10 cellular contexts compared by ENCODE assay signal in the genomic region with DNA sequence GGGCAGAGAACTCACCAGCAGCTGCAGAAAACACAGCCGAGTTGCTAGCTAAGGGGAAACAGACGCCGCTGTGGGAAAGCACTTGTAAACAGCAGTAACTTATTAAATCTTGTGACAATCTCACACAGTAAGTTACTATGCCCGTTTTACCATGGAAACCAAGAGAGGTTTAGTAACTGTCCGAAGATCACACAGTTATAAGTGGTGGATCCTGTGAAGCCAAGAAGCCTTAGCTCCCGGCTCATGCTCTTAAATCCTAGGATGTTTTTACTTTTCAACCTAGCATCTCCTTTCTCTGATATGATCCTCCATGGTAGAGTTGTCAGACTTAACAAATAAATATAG. TPM values are rescaled to one million over a fixed set of nuclear protein-coding genes. Genes with fewer than 3 reads are reported as not detected.
DNase-seq lines count a peak whose midpoint lies in the region; ATAC-seq, FAIRE-seq and TF ChIP-seq lines count a peak whose summit lies in the region.
"Had no signal": no experiment of that assay in that cellular context is flagged by ENCODE, and none has a peak within 500 bp of the region (broad histone marks: within the 10 kb centered on the region; RNA-seq: fewer than 3 reads in every experiment).

No MANE protein-coding gene starts in this region.

- no peaks in the 10 kb centered on the region for H3K79me2 ChIP-seq in mesendoderm (ENCODE audit: control insufficient read depth, insufficient read depth, low read length)

- H3K36me3 ChIP-seq in mesendoderm (ENCODE audit: control insufficient read depth, insufficient read depth, low read length) (no peaks in the 10 kb centered on the region), thyroid gland (no peaks in the 10 kb centered on the region)

- no peak overlapping the region for H4K8ac ChIP-seq in mesendoderm (ENCODE audit: low read depth, low read length)

- no peak overlapping the region for H3K56ac ChIP-seq in mesendoderm (ENCODE audit: low read length)

- peaks cover 83% of the 10 kb centered on the region for H3K27me3 Mint-ChIP-seq in activated naive CD4-positive, alpha-beta T cell treated with anti-CD3 and anti-CD28 coated beads, Interleukin-2, amount 10 ng/mL, durations not matched to agents 7 days and 5 days
- H3K27me3 Mint-ChIP-seq in activated naive CD4-positive, alpha-beta T cell treated with anti-CD3 and anti-CD28 coated beads for 36 hours (ENCODE audit: low read depth), result peaks cover 48% of the 10 kb centered on the region

- peak overlapping the region; percentile 47 to 56 for H3K4me3 ChIP-seq in cardiac fibroblast (replicated peaks in 1 of 2; ENCODE audit: low read depth in 2 of 2, low read length in 2 of 2)
- no peak overlapping the region for H3K4me3 ChIP-seq in mesendoderm (ENCODE audit: low read length)
- peak overlapping the region in 1 of 3 donors; percentile 26 for H3K4me3 ChIP-seq in thyroid gland (replicated peaks in 1 of 3)

- CTCF ChIA-PET in activated naive CD4-positive, alpha-beta T cell treated with anti-CD3 and anti-CD28 coated beads, Interleukin-2, amount 10 ng/mL, durations not matched to agents 7 days and 5 days (lab: Charles Lee), result interaction anchor here (0.7 to 2.2 kb wide), 6 partner anchors 12 to 833 kb away, joined by 3 to 14 read pairs (median 4); no protein-coding TSS in a partner anchor
- CTCF ChIA-PET in activated naive CD4-positive, alpha-beta T cell treated with anti-CD3 and anti-CD28 coated beads for 36 hours (lab: Charles Lee), result interaction anchor here (0.8 to 2.2 kb wide), 7 partner anchors 12 to 834 kb away, joined by 3 to 11 read pairs (median 3); no protein-coding TSS in a partner anchor

- no peak for DNase-seq in activated naive CD4-positive, alpha-beta T cell treated with anti-CD3 and anti-CD28 coated beads, Interleukin-2, amount 10 ng/mL, durations not matched to agents 7 days and 5 days
- DNase-seq in activated naive CD4-positive, alpha-beta T cell treated with anti-CD3 and anti-CD28 coated beads for 36 hours, result no peak
- DNase-seq in cardiac fibroblast (ENCODE audit: low read depth in 2 of 2), result no peak
- DNase-seq in mesendoderm, result no peak
- DNase-seq in thyroid gland, result no peak
- no peak for DNase-seq in GM12892 (ENCODE audit: insufficient read length)
- no peak for DNase-seq in occipital lobe (lab: John Stamatoyannopoulos, UW)
- DNase-seq: effector CD4-positive, alpha-beta T cell had no signal

- H3K9me3 ChIP-seq in thyroid gland, result no peaks in the 10 kb centered on the region

- H3K18ac ChIP-seq in mesendoderm (ENCODE audit: low read length), result no peak overlapping the region

- no peak for TF ChIP-seq CTCF in cardiac fibroblast (IDR thresholded peaks at IDR 0.05; ENCODE audit: low read depth, low read length)
- no peak for TF ChIP-seq CTCF in thyroid gland (IDR thresholded peaks at IDR 0.05)

- FAIRE-seq in GM12892 (lab: Jason Lieb, UNC), result no peak
- FAIRE-seq: small intestine had no signal

- WGBS in mesendoderm (ENCODE audit: extremely low coverage, insufficient coverage, low lambda C conversion rate), result no CpG with 5 or more reads among the region's 6 CpGs
- WGBS in thyroid gland, 2 donors, result 23 to 36% methylated on average over 6 of the region's 6 CpGs

- H2AK5ac ChIP-seq in mesendoderm (ENCODE audit: low read length), result no peak overlapping the region

- H3K36me3 Mint-ChIP-seq in activated naive CD4-positive, alpha-beta T cell treated with anti-CD3 and anti-CD28 coated beads, Interleukin-2, amount 10 ng/mL, durations not matched to agents 7 days and 5 days, result peaks cover 8% of the 10 kb centered on the region
- H3K36me3 Mint-ChIP-seq in activated naive CD4-positive, alpha-beta T cell treated with anti-CD3 and anti-CD28 coated beads for 36 hours (ENCODE audit: low read depth), result no peaks in the 10 kb centered on the region

- intact Hi-C loops in activated naive CD4-positive, alpha-beta T cell treated with anti-CD3 and anti-CD28 coated beads for 36 hours (cut with micrococcal nuclease), result loop anchor here (1.0 kb wide), 1 partner anchor 834 kb away; no protein-coding TSS in a partner anchor
- intact Hi-C loops in thyroid gland (cut with DNase I), result loop anchor here (10.0 kb wide), 1 partner anchor 838 kb away; no protein-coding TSS in a partner anchor

- no peak overlapping the region for H2BK15ac ChIP-seq in mesendoderm (replicated peaks; ENCODE audit: low read depth)

- H3K9me3 Mint-ChIP-seq in activated naive CD4-positive, alpha-beta T cell treated with anti-CD3 and anti-CD28 coated beads, Interleukin-2, amount 10 ng/mL, durations not matched to agents 7 days and 5 days, result no peaks in the 10 kb centered on the region
- no peaks in the 10 kb centered on the region for H3K9me3 Mint-ChIP-seq in activated naive CD4-positive, alpha-beta T cell treated with anti-CD3 and anti-CD28 coated beads for 36 hours

- TF ChIP-seq POLR2A in thyroid gland (IDR thresholded peaks at IDR 0.05) (no peak), GM12892 (IDR thresholded peaks at IDR 0.05; ENCODE audit: low read depth, low read length) (no peak)

- H3K27me3 ChIP-seq in mesendoderm (ENCODE audit: insufficient read depth, low read length, poor library complexity) (peaks cover 2% of the 10 kb centered on the region), thyroid gland (no peaks in the 10 kb centered on the region)

- H3K23ac ChIP-seq in mesendoderm (ENCODE audit: low read length), result no peak overlapping the region

- H3K4ac ChIP-seq in mesendoderm (ENCODE audit: low read depth, low read length), result no peak overlapping the region

- peak overlapping the region; percentile 68 for H3K4me3 Mint-ChIP-seq in activated naive CD4-positive, alpha-beta T cell treated with anti-CD3 and anti-CD28 coated beads, Interleukin-2, amount 10 ng/mL, durations not matched to agents 7 days and 5 days
- H3K4me3 Mint-ChIP-seq in activated naive CD4-positive, alpha-beta T cell treated with anti-CD3 and anti-CD28 coated beads for 36 hours, result no peak overlapping the region

- H3K4me2 ChIP-seq in mesendoderm (ENCODE audit: low read length), result peak overlapping the region; percentile 100

- H3K4me1 ChIP-seq in mesendoderm (ENCODE audit: control insufficient read depth, low read depth, low read length) (no peaks in the 10 kb centered on the region), thyroid gland (peaks cover 8 to 34% of the 10 kb centered on the region in 2 donors)

- H3K27ac Mint-ChIP-seq in activated naive CD4-positive, alpha-beta T cell treated with anti-CD3 and anti-CD28 coated beads, Interleukin-2, amount 10 ng/mL, durations not matched to agents 7 days and 5 days, result no peak overlapping the region
- no peak overlapping the region for H3K27ac Mint-ChIP-seq in activated naive CD4-positive, alpha-beta T cell treated with anti-CD3 and anti-CD28 coated beads for 36 hours

- no peak overlapping the region for H2BK120ac ChIP-seq in mesendoderm (ENCODE audit: low read depth, low read length)

- H2BK5ac ChIP-seq in mesendoderm (ENCODE audit: low read length), result no peak overlapping the region

- peaks cover 2% of the 10 kb centered on the region for H3K79me1 ChIP-seq in mesendoderm (ENCODE audit: low read length)

- H3K9ac ChIP-seq in mesendoderm (ENCODE audit: low read length), result peak overlapping the region; percentile 75

- H3K27ac ChIP-seq in mesendoderm (ENCODE audit: low read depth, low read length), result no peak overlapping the region
- peak overlapping the region in 2 of 3 donors; percentile 60 to 76 for H3K27ac ChIP-seq in thyroid gland

- H3K4me1 Mint-ChIP-seq in activated naive CD4-positive, alpha-beta T cell treated with anti-CD3 and anti-CD28 coated beads, Interleukin-2, amount 10 ng/mL, durations not matched to agents 7 days and 5 days, result peaks cover 18% of the 10 kb centered on the region
- peaks cover 18% of the 10 kb centered on the region for H3K4me1 Mint-ChIP-seq in activated naive CD4-positive, alpha-beta T cell treated with anti-CD3 and anti-CD28 coated beads for 36 hours (ENCODE audit: low read depth)

- no peak overlapping the region for H4K5ac ChIP-seq in mesendoderm (ENCODE audit: low read length)

- ATAC-seq in HG02642 (IDR thresholded peaks at IDR 0.05; ENCODE audit: poor library complexity, unreplicated experiment), result no peak

RNA-seq across cellular contexts. Expression of a gene that starts 1.5 kb away (rescaled TPM):
- 1 to 10 TPM in 1 of 2 experiments, under 1 TPM in 1; 0.96 to 1.3 TPM for total RNA-seq in activated naive CD4-positive, alpha-beta T cell treated with anti-CD3 and anti-CD28 coated beads for 36 hours
- 42.8 TPM for polyA plus RNA-seq in mesendoderm (2013, experiment 1 of 2)
- polyA plus RNA-seq in mesendoderm (2013, experiment 2 of 2), result 40.6 TPM
- total RNA-seq in thyroid gland (10 to 100 TPM; 39.4 to 90.6 (median 55.4) TPM), occipital lobe (9.4 TPM)
- polyA plus RNA-seq in GM12892 (2012; ENCODE audit: missing spikeins), result 4.6 TPM
